Comparison of ENCODE assay signal across 8 cellular contexts in genomic region chr2:73981081-73981968, GRCh38. TPM values are rescaled to one million over a fixed set of nuclear protein-coding genes. Genes with fewer than 3 reads are reported as not detected.
A peak's percentile ranks its signal among the peaks of the same experiment; 100 is the strongest.
DNase-seq lines count a peak whose midpoint lies in the region; TF ChIP-seq lines count a peak whose summit lies in the region.

No MANE protein-coding gene starts in this region.

- no peaks in the 10 kb centered on the region for H3K27me3 ChIP-seq in MG63

- POLR2A ChIA-PET in activated CD4-positive, alpha-beta memory T cell treated with anti-CD3 and anti-CD28 coated beads for 36 hours (lab: Charles Lee): interaction anchor here (2.2 kb wide), 1 partner anchor 11 kb away, joined by 7 read pairs; no protein-coding TSS in a partner anchor

- peaks cover 5% of the 10 kb centered on the region for H3K36me3 ChIP-seq in MG63

- H3K36me3 Mint-ChIP-seq in activated CD4-positive, alpha-beta memory T cell treated with anti-CD3 and anti-CD28 coated beads for 36 hours: peaks cover 4% of the 10 kb centered on the region
- H3K36me3 Mint-ChIP-seq in glutamatergic neuron (ENCODE audit: unreplicated experiment): peaks cover 4% of the 10 kb centered on the region

- no peak overlapping the region for H3K27ac Mint-ChIP-seq in activated CD4-positive, alpha-beta memory T cell treated with anti-CD3 and anti-CD28 coated beads for 36 hours
- H3K27ac Mint-ChIP-seq in glutamatergic neuron (ENCODE audit: unreplicated experiment): no peak overlapping the region

- CTCF ChIA-PET in activated CD4-positive, alpha-beta memory T cell treated with anti-CD3 and anti-CD28 coated beads for 36 hours (lab: Charles Lee): no interaction called here

- H3K9me3 Mint-ChIP-seq in activated CD4-positive, alpha-beta memory T cell treated with anti-CD3 and anti-CD28 coated beads for 36 hours: no peaks in the 10 kb centered on the region
- H3K9me3 Mint-ChIP-seq in glutamatergic neuron (ENCODE audit: unreplicated experiment): peaks cover 5% of the 10 kb centered on the region

- H3K9me3 ChIP-seq in MG63: no peaks in the 10 kb centered on the region

- peak overlapping the region; percentile 53 for H3K4me3 Mint-ChIP-seq in activated CD4-positive, alpha-beta memory T cell treated with anti-CD3 and anti-CD28 coated beads for 36 hours
- H3K4me3 Mint-ChIP-seq in glutamatergic neuron (ENCODE audit: unreplicated experiment): peak overlapping the region; percentile 91

- H3K27me3 Mint-ChIP-seq in activated CD4-positive, alpha-beta memory T cell treated with anti-CD3 and anti-CD28 coated beads for 36 hours: no peaks in the 10 kb centered on the region
- H3K27me3 Mint-ChIP-seq in glutamatergic neuron (ENCODE audit: unreplicated experiment): peaks cover 15% of the 10 kb centered on the region

- intact Hi-C loops in activated CD4-positive, alpha-beta memory T cell treated with anti-CD3 and anti-CD28 coated beads for 36 hours (cut with micrococcal nuclease): no loop called here

- H3K4me1 Mint-ChIP-seq in activated CD4-positive, alpha-beta memory T cell treated with anti-CD3 and anti-CD28 coated beads for 36 hours (ENCODE audit: low read depth): peaks cover 64% of the 10 kb centered on the region
- peaks cover 22% of the 10 kb centered on the region for H3K4me1 Mint-ChIP-seq in glutamatergic neuron (ENCODE audit: low read depth, unreplicated experiment)

- DNase-seq in ACHN (peak; percentile 79), MG63 (peak; percentile 77), glutamatergic neuron (peak; percentile 50), retinal pigment epithelial cell (ENCODE audit: low read depth) (no peak), HPDE6-E6E7 (ENCODE audit: extremely low spot score) (no peak), HuH-7 (ENCODE audit: low spot score) (no peak)
- peak; percentile 62 for DNase-seq in activated CD4-positive, alpha-beta memory T cell treated with anti-CD3 and anti-CD28 coated beads for 36 hours

- no peak for TF ChIP-seq CTCF in GM12875 (IDR thresholded peaks at IDR 0.05; ENCODE audit: borderline replicate concordance, insufficient read depth, low read depth, low read length)
- TF ChIP-seq CTCF in glutamatergic neuron (IDR thresholded peaks at IDR 0.05; ENCODE audit: partially characterized antibody, unreplicated experiment): no peak
- TF ChIP-seq CTCF in retinal pigment epithelial cell (conservative IDR thresholded peaks at IDR 0.05; ENCODE audit: low read depth, low read length): no peak

- in situ Hi-C loops in ACHN (cut with HindIII; ENCODE audit: low pct_ligation_motif_present, low pct_unique_long_range_greater_than_20kb, low sequenced_read_pairs): no loop called here

- H3K4me3 ChIP-seq in GM12875 (ENCODE audit: low read depth, low read length) (peak overlapping the region; percentile 53), MG63 (peak overlapping the region; percentile 56), retinal pigment epithelial cell (ENCODE audit: low read length) (peak overlapping the region; percentile 48)

RNA-seq across cellular contexts. Expression of gene TET3, which starts 3.4 kb away (rescaled TPM):
- 1.6 and 2.1 TPM in 2 replicates for total RNA-seq in MG63 (2014; rRNA removed; shearing (Covaris generic); ENCODE audit: low replicate concordance)
- 10 to 100 TPM; 10.5 to 11.8 TPM for total RNA-seq in activated CD4-positive, alpha-beta memory T cell treated with anti-CD3 and anti-CD28 coated beads for 36 hours
- 92.4 TPM for total RNA-seq in glutamatergic neuron (ENCODE audit: unreplicated experiment)

RNA-seq across cellular contexts. Expression of gene DGUOK, which starts 54.6 kb away (rescaled TPM):
- total RNA-seq in MG63 (2014; rRNA removed; shearing (Covaris generic); ENCODE audit: low replicate concordance): 28.4 and 51.8 TPM in 2 replicates
- total RNA-seq in activated CD4-positive, alpha-beta memory T cell treated with anti-CD3 and anti-CD28 coated beads for 36 hours: 100 to 1,000 TPM; 101 to 102 TPM
- 96.8 TPM for total RNA-seq in glutamatergic neuron (ENCODE audit: unreplicated experiment)

Comparison
In these comparisons a context has a peak if more than half of its experiments do, and no peak if none do; other contexts are left out.
1. DNase-seq: peak in ACHN (single experiment), MG63 (single experiment), activated CD4-positive, alpha-beta memory T cell treated with anti-CD3 and anti-CD28 coated beads for 36 hours (single experiment) and glutamatergic neuron (single experiment); none in retinal pigment epithelial cell (single experiment), HPDE6-E6E7 (single experiment) and HuH-7 (single experiment).
2. Peak in every context shown above with its lines, with median percentiles within 50 percentile points of each other: H3K4me3 ChIP-seq.